ENCODE assay signal across 10 cellular contexts in the genomic region with DNA sequence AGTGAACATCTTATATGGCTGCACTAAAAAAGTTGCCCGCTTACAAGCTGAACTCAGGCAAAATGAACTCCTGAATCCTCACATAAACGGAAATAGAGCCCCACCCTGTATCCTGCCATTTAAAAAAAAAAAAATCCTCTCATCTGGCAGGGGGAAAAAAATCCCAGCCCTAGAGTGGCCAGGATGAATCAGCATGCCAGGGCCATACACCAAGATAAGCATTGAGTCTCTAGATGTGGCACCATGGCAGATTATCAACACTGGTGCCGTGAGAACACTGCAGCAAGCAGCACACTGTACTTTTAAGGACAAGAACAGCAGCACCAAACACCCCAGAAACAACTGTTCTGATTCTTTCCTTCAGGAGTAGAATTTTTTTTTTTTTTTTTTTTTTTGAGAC.
DNase-seq lines count a peak whose midpoint lies in the region; ATAC-seq, FAIRE-seq and TF ChIP-seq lines count a peak whose summit lies in the region.
"Had no signal": no experiment of that assay in that cellular context is flagged by ENCODE, and none has a peak within 500 bp of the region (broad histone marks: within the 10 kb centered on the region; RNA-seq: fewer than 3 reads in every experiment).

No MANE protein-coding gene starts in this region.

- H3K27me3 ChIP-seq in right atrium auricular region: no peaks in the 10 kb centered on the region
- H3K27me3 ChIP-seq: hepatocyte had no signal

- H3K27me3 Mint-ChIP-seq in activated T-cell treated with anti-CD3 and anti-CD28 coated beads, Interleukin-2, amount 50 U/mL, for 72 hours (ENCODE audit: low read depth): no peaks in the 10 kb centered on the region
- H3K27me3 Mint-ChIP-seq in activated naive CD8-positive, alpha-beta T cell treated with anti-CD3 and anti-CD28 coated beads, Interleukin-2, amount 10 ng/mL, durations not matched to agents 7 days and 5 days: no peaks in the 10 kb centered on the region

- H3K9me3 Mint-ChIP-seq in activated T-cell treated with anti-CD3 and anti-CD28 coated beads, Interleukin-2, amount 50 U/mL, for 72 hours: no peaks in the 10 kb centered on the region
- H3K9me3 Mint-ChIP-seq in activated naive CD8-positive, alpha-beta T cell treated with anti-CD3 and anti-CD28 coated beads, Interleukin-2, amount 10 ng/mL, durations not matched to agents 7 days and 5 days: no peaks in the 10 kb centered on the region

- H3K36me3 Mint-ChIP-seq in activated T-cell treated with anti-CD3 and anti-CD28 coated beads, Interleukin-2, amount 50 U/mL, for 72 hours (ENCODE audit: insufficient read depth in 2 of 2): no peaks in the 10 kb centered on the region
- H3K36me3 Mint-ChIP-seq in activated naive CD8-positive, alpha-beta T cell treated with anti-CD3 and anti-CD28 coated beads, Interleukin-2, amount 10 ng/mL, durations not matched to agents 7 days and 5 days: peaks cover 8% of the 10 kb centered on the region

- H3K4me3 ChIP-seq in right atrium auricular region: no peak overlapping the region
- H3K4me3 ChIP-seq: hepatocyte had no signal

- peak overlapping the region; percentile 55 for H3K27ac Mint-ChIP-seq in activated T-cell treated with anti-CD3 and anti-CD28 coated beads, Interleukin-2, amount 50 U/mL, for 72 hours
- peak overlapping the region; percentile 52 for H3K27ac Mint-ChIP-seq in activated naive CD8-positive, alpha-beta T cell treated with anti-CD3 and anti-CD28 coated beads, Interleukin-2, amount 10 ng/mL, durations not matched to agents 7 days and 5 days

- POLR2A ChIA-PET in activated naive CD8-positive, alpha-beta T cell treated with anti-CD3 and anti-CD28 coated beads, Interleukin-2, amount 10 ng/mL, durations not matched to agents 7 days and 5 days (lab: Charles Lee): interaction anchor here (0.5 to 1.1 kb wide), 4 partner anchors 10 to 65 kb away, joined by 3 to 6 read pairs (median 4); no protein-coding TSS in a partner anchor

- peak overlapping the region; percentile 84 to 94 for H3K27ac ChIP-seq in right atrium auricular region
- H3K27ac ChIP-seq: hepatocyte had no signal

- H3K9me3 ChIP-seq in right atrium auricular region: no peaks in the 10 kb centered on the region

- DNase-seq in activated T-cell treated with anti-CD3 and anti-CD28 coated beads, Interleukin-2, amount 50 U/mL, for 72 hours: no peak
- no peak for DNase-seq in activated T-cell treated with anti-CD3 and anti-CD28 coated beads, Interleukin-2, amount 50 U/mL, for 1 hour
- no peak for DNase-seq in activated naive CD8-positive, alpha-beta T cell treated with anti-CD3 and anti-CD28 coated beads, Interleukin-2, amount 10 ng/mL, durations not matched to agents 7 days and 5 days
- DNase-seq in right atrium auricular region (ENCODE audit: low spot score) (no peak), urothelium cell line (ENCODE audit: low spot score) (peak; percentile 32)
- DNase-seq in stimulated activated naive CD4-positive, alpha-beta T cell treated with Interleukin-2 at 50 U/mL for 16 hours (lab: John Stamatoyannopoulos, UW): no peak
- DNase-seq: activated CD4-positive, CD25-positive, alpha-beta regulatory T cell treated with anti-CD3 and anti-CD28 coated beads, Interleukin-2, amount 50 U/mL, for 72 hours had no signal

- peaks cover 0 to 97% of the 10 kb centered on the region in 2 donors for H3K4me1 ChIP-seq in right atrium auricular region

- TF ChIP-seq CTCF in right atrium auricular region (IDR thresholded peaks at IDR 0.05): no peak

- no peak for FAIRE-seq in urothelium cell line (lab: Jason Lieb, UNC)

- H3K36me3 ChIP-seq in right atrium auricular region: no peaks in the 10 kb centered on the region

- H3K4me3 Mint-ChIP-seq in activated T-cell treated with anti-CD3 and anti-CD28 coated beads, Interleukin-2, amount 50 U/mL, for 72 hours: peak overlapping the region; percentile 29 to 33
- peak overlapping the region; percentile 43 for H3K4me3 Mint-ChIP-seq in activated naive CD8-positive, alpha-beta T cell treated with anti-CD3 and anti-CD28 coated beads, Interleukin-2, amount 10 ng/mL, durations not matched to agents 7 days and 5 days

- peaks cover 92% of the 10 kb centered on the region for H3K4me1 Mint-ChIP-seq in activated T-cell treated with anti-CD3 and anti-CD28 coated beads, Interleukin-2, amount 50 U/mL, for 72 hours (ENCODE audit: low read depth)
- H3K4me1 Mint-ChIP-seq in activated naive CD8-positive, alpha-beta T cell treated with anti-CD3 and anti-CD28 coated beads, Interleukin-2, amount 10 ng/mL, durations not matched to agents 7 days and 5 days: peaks cover 71% of the 10 kb centered on the region

- ATAC-seq in activated T-cell treated with anti-CD3 and anti-CD28 coated beads, Interleukin-2, amount 50 U/mL, for 72 hours (replicated peaks in 1 of 2): no peak
- no peak for ATAC-seq in activated naive CD8-positive, alpha-beta T cell treated with anti-CD3 and anti-CD28 coated beads, Interleukin-2, amount 10 ng/mL, durations not matched to agents 7 days and 5 days (ENCODE audit: low read depth)
- no peak for ATAC-seq in HG03175 (IDR thresholded peaks at IDR 0.05; ENCODE audit: unreplicated experiment)
- ATAC-seq in GM18517 (IDR thresholded peaks at IDR 0.05; ENCODE audit: unreplicated experiment): no peak
